Comparison of ENCODE assay signal across 15 cellular contexts in genomic region chr7:3250725-3251124, GRCh38.
"Had no signal": no experiment of that assay in that cellular context is flagged by ENCODE, and none has a peak within 500 bp of the region (broad histone marks: within the 10 kb centered on the region; RNA-seq: fewer than 3 reads in every experiment).

No MANE protein-coding gene starts in this region.

- H3K36me3 Mint-ChIP-seq: T-cell had no signal

- H3K27ac Mint-ChIP-seq: activated B cell treated with CpG ODN at 0.5 μM for 24 hours; activated naive CD8-positive, alpha-beta T cell treated with anti-CD3 and anti-CD28 coated beads, Interleukin-2, amount 50 U/mL, for 24 hours; activated T-helper 1 cell treated with anti-CD3 and anti-CD28 coated beads, Interleukin-12 subunit alpha, Interleukin-12 subunit beta, Interleukin-2, Interleukin-4 antibody, amounts not matched to agents 30 ng/mL and 10 ng/mL and 1 ng/mL, durations not matched to agents 14 hours and 24 hours and 36 hours; memory B cell; naive B cell; T-cell had no signal

- DNase-seq: activated B cell treated with CpG ODN at 0.5 μM for 24 hours; activated CD4-positive, alpha-beta T cell treated with anti-CD3 and anti-CD28 coated beads, Interleukin-2, amount 50 U/mL, for 4 hours; activated naive CD8-positive, alpha-beta T cell treated with anti-CD3 and anti-CD28 coated beads, Interleukin-2, amount 50 U/mL, for 24 hours; anterior cingulate cortex; caudate nucleus; dorsolateral prefrontal cortex; mucosa of descending colon; naive B cell; SK-N-SH; stimulated activated CD4-positive, alpha-beta T cell treated with anti-CD3 and anti-CD28 coated beads, Interleukin-2, amount 100 ng/mL, for 48 hours; T-cell; T-helper 9 cell had no signal

- H3K4me3 Mint-ChIP-seq: activated B cell treated with CpG ODN at 0.5 μM for 24 hours; activated naive CD8-positive, alpha-beta T cell treated with anti-CD3 and anti-CD28 coated beads, Interleukin-2, amount 50 U/mL, for 24 hours; activated T-helper 1 cell treated with anti-CD3 and anti-CD28 coated beads, Interleukin-12 subunit alpha, Interleukin-12 subunit beta, Interleukin-2, Interleukin-4 antibody, amounts not matched to agents 30 ng/mL and 10 ng/mL and 1 ng/mL, durations not matched to agents 14 hours and 24 hours and 36 hours; brain; memory B cell; naive B cell; T-cell had no signal

- H3K4me1 Mint-ChIP-seq: activated B cell treated with CpG ODN at 0.5 μM for 24 hours; activated naive CD8-positive, alpha-beta T cell treated with anti-CD3 and anti-CD28 coated beads, Interleukin-2, amount 50 U/mL, for 24 hours; naive B cell; T-cell had no signal

- H3K9me3 Mint-ChIP-seq: activated naive CD8-positive, alpha-beta T cell treated with anti-CD3 and anti-CD28 coated beads, Interleukin-2, amount 50 U/mL, for 24 hours had no signal

- ATAC-seq: activated naive CD8-positive, alpha-beta T cell treated with anti-CD3 and anti-CD28 coated beads, Interleukin-2, amount 50 U/mL, for 24 hours; mucosa of descending colon; T-cell had no signal
